Comparison of ENCODE assay signal across 8 cellular contexts in the genomic region with DNA sequence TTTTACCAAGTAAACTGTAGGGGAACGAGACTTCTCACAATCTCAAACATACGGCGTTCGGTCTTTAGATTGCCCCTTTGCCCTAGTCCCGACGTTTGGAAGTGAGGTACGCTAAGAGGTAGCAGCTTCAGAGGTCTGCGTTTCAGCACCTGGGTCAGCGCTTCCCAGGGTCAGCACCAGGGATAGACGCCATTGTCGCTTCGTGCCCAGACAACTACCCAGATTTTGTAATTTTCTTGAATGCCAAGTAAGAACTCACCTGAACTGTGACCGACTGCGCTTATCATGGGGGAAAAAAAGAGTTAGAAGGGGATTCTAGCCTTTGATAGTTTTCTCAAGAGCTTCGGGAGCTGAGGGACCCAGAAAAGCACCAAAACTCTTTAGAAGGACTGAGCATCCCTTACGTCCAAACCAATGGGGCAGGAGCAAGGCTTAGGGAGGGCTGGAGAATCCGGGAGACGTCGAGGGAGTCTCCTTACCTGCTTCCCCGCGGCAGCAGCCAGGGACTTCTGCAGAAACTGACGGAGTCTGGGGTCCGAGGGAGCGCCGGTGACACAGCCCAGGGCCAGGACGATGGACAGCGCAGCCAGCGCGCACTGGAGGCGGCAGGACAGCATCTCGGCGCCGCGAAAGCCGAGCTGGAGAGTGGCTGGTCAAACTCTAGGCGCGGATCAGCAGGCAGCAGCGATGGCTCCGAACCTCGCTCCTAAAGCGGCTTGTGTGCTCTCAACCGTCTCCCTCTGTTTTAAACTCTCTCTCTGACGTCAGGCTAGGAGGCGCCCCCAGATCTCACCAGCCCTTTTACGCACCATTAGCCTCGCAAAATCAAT. TPM values are rescaled to one million over a fixed set of nuclear protein-coding genes. Genes with fewer than 3 reads are reported as not detected.
DNase-seq lines count a peak whose midpoint lies in the region; ATAC-seq and TF ChIP-seq lines count a peak whose summit lies in the region.

TSS of gene SST (minus strand) at position 720 of the 830 bp plus-strand sequence. CDS start at position 617, 103 bp downstream.

- H3K9me3 ChIP-seq in psoas muscle (no peaks in the 10 kb centered on the region), tibial nerve (no peaks in the 10 kb centered on the region)

- H3K4me1 Mint-ChIP-seq in activated T-helper 1 cell treated with anti-CD3 and anti-CD28 coated beads, Interleukin-12 subunit alpha, Interleukin-12 subunit beta, Interleukin-2, Interleukin-4 antibody, amounts not matched to agents 30 ng/mL and 10 ng/mL and 1 ng/mL, durations not matched to agents 14 hours and 24 hours and 36 hours (ENCODE audit: low read depth), result no peaks in the 10 kb centered on the region

- TF ChIP-seq CTCF in fibroblast of pulmonary artery (IDR thresholded peaks at IDR 0.05; ENCODE audit: low read length, missing control alignments), result no peak
- TF ChIP-seq CTCF in psoas muscle (IDR thresholded peaks at IDR 0.05), result no peak
- TF ChIP-seq CTCF in tibial nerve (IDR thresholded peaks at IDR 0.05), result no peak

- 4 to 6% (median 6%) methylated on average over 46 of the region's 46 CpGs for WGBS in psoas muscle, 3 donors
- WGBS in tibial nerve, 2 donors, result 8 to 11% methylated on average over 38 to 40 of the region's 46 CpGs

- no peak within 1 kb of the TSS for H3K27ac Mint-ChIP-seq in activated T-helper 1 cell treated with anti-CD3 and anti-CD28 coated beads, Interleukin-12 subunit alpha, Interleukin-12 subunit beta, Interleukin-2, Interleukin-4 antibody, amounts not matched to agents 30 ng/mL and 10 ng/mL and 1 ng/mL, durations not matched to agents 14 hours and 24 hours and 36 hours

- H3K4me3 ChIP-seq in H7 (ENCODE audit: insufficient read depth, low read depth, low read length) (no peak within 1 kb of the TSS), fibroblast of pulmonary artery (replicated peaks; ENCODE audit: low read depth, low read length) (no peak within 1 kb of the TSS), psoas muscle (no peak within 1 kb of the TSS), tibial nerve (no peak within 1 kb of the TSS)

- no peak for TF ChIP-seq EP300 in tibial nerve (IDR thresholded peaks at IDR 0.05)

- H3K27me3 ChIP-seq in H7 (ENCODE audit: control insufficient read depth, insufficient read depth, low read length) (peaks cover 16% of the 10 kb centered on the region), psoas muscle (ENCODE audit: insufficient read depth in 3 of 3, low read length in 2 of 3) (peaks cover 0 to 37% (median 6%) of the 10 kb centered on the region in 3 donors), tibial nerve (peaks cover 0 to 46% of the 10 kb centered on the region in 2 donors)

- H3K27me3 Mint-ChIP-seq in activated T-helper 1 cell treated with anti-CD3 and anti-CD28 coated beads, Interleukin-12 subunit alpha, Interleukin-12 subunit beta, Interleukin-2, Interleukin-4 antibody, amounts not matched to agents 30 ng/mL and 10 ng/mL and 1 ng/mL, durations not matched to agents 14 hours and 24 hours and 36 hours (ENCODE audit: insufficient read depth), result peaks cover 48% of the 10 kb centered on the region

- H3K4me1 ChIP-seq in psoas muscle, result no peaks in the 10 kb centered on the region
- H3K4me1 ChIP-seq in tibial nerve, result no peaks in the 10 kb centered on the region

- intact Hi-C loops in psoas muscle (cut with DNase I), result no loop called here
- intact Hi-C loops in activated T-helper 1 cell treated with anti-CD3 and anti-CD28 coated beads, Interleukin-12 subunit alpha, Interleukin-12 subunit beta, Interleukin-2, Interleukin-4 antibody, amounts not matched to agents 30 ng/mL and 10 ng/mL and 1 ng/mL, durations not matched to agents 14 hours and 24 hours and 36 hours (cut with micrococcal nuclease), result no loop called here

- H3K27ac ChIP-seq in psoas muscle, result no peak within 1 kb of the TSS
- H3K27ac ChIP-seq in tibial nerve, result no peak within 1 kb of the TSS

- H3K36me3 Mint-ChIP-seq in activated T-helper 1 cell treated with anti-CD3 and anti-CD28 coated beads, Interleukin-12 subunit alpha, Interleukin-12 subunit beta, Interleukin-2, Interleukin-4 antibody, amounts not matched to agents 30 ng/mL and 10 ng/mL and 1 ng/mL, durations not matched to agents 14 hours and 24 hours and 36 hours (ENCODE audit: low read depth), result no peaks in the 10 kb centered on the region

- ATAC-seq in psoas muscle, result peak in 2 of 4 donors; percentile 41 to 56
- ATAC-seq in HG03460 (IDR thresholded peaks at IDR 0.05; ENCODE audit: unreplicated experiment), result no peak
- ATAC-seq in GM18907 (IDR thresholded peaks at IDR 0.05; ENCODE audit: unreplicated experiment), result no peak

- no peak within 1 kb of the TSS for H3K4me3 Mint-ChIP-seq in activated T-helper 1 cell treated with anti-CD3 and anti-CD28 coated beads, Interleukin-12 subunit alpha, Interleukin-12 subunit beta, Interleukin-2, Interleukin-4 antibody, amounts not matched to agents 30 ng/mL and 10 ng/mL and 1 ng/mL, durations not matched to agents 14 hours and 24 hours and 36 hours

- H3K9me3 Mint-ChIP-seq in activated T-helper 1 cell treated with anti-CD3 and anti-CD28 coated beads, Interleukin-12 subunit alpha, Interleukin-12 subunit beta, Interleukin-2, Interleukin-4 antibody, amounts not matched to agents 30 ng/mL and 10 ng/mL and 1 ng/mL, durations not matched to agents 14 hours and 24 hours and 36 hours, result no peaks in the 10 kb centered on the region

- DNase-seq in H7, result peak; percentile 70
- DNase-seq in RPMI7951 (ENCODE audit: low read depth), result peak; percentile 36
- peak; percentile 66 for DNase-seq in fibroblast of pulmonary artery (ENCODE audit: low read depth)
- peak; percentile 39 to 59 for DNase-seq in psoas muscle
- DNase-seq in tibial nerve (ENCODE audit: low spot score in 2 of 2), result no peak
- DNase-seq in activated T-helper 1 cell treated with anti-CD3 and anti-CD28 coated beads, Interleukin-12 subunit alpha, Interleukin-12 subunit beta, Interleukin-2, Interleukin-4 antibody, amounts not matched to agents 30 ng/mL and 10 ng/mL and 1 ng/mL, durations not matched to agents 14 hours and 24 hours and 36 hours (ENCODE audit: low spot score), result no peak

- TF ChIP-seq POLR2A in tibial nerve (IDR thresholded peaks at IDR 0.05), result no peak

- H3K36me3 ChIP-seq in H7 (replicated peaks; ENCODE audit: control insufficient read depth, insufficient read depth, low read length) (no peaks in the 10 kb centered on the region), psoas muscle (ENCODE audit: insufficient read depth in 1 of 2, low read depth in 1 of 2) (no peaks in the 10 kb centered on the region), tibial nerve (no peaks in the 10 kb centered on the region)

RNA-seq across cellular contexts. Expression of gene SST, which starts in this region (rescaled TPM):
- total RNA-seq in H7 (2014; rRNA removed; shearing (Covaris generic)), result 0.45 TPM in 1 of 2 replicates, not detected in the other
- not detected in 2 replicates for total RNA-seq in RPMI7951 (2014; rRNA removed; shearing (Covaris generic))
- total RNA-seq in psoas muscle, result not detected
- polyA plus RNA-seq in psoas muscle, result under 1 TPM in 2 of 3 donors, not detected in 1; 0.23 to 0.85 TPM
- total RNA-seq in tibial nerve, result not detected
- not detected in 2 replicates for total RNA-seq in activated T-helper 1 cell treated with anti-CD3 and anti-CD28 coated beads, Interleukin-12 subunit alpha, Interleukin-12 subunit beta, Interleukin-2, Interleukin-4 antibody, amounts not matched to agents 30 ng/mL and 10 ng/mL and 1 ng/mL, durations not matched to agents 14 hours and 24 hours and 36 hours

Comparison
In these comparisons a context has a peak if more than half of its experiments do, and no peak if none do; other contexts are left out.
1. Peak in DNase-seq in H7; RNA of the gene not detected or under 1 TPM.
2. Peak in DNase-seq in RPMI7951; RNA of the gene not detected or under 1 TPM.
3. Peak in DNase-seq in psoas muscle; RNA of the gene not detected or under 1 TPM.